18 cellular contexts compared by ENCODE assay signal in the genomic region with DNA sequence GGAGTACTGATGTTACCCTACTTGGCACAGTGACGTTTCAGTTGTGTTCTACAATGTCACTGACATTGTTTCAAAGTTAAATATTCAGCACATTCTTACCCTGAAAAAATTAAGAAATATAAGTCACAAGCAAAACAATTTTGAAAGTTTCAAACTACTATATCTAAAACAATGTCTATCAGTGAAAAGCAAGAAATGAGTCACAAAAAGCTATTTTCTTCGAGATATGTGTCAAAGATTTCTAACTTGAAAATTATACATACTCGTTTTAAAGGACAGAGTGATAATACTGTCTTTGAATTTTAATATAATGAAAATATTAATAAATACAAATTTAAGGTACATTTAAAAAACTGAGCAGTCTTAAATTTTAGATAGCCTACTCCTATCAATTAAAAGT.
"Had no signal": no experiment of that assay in that cellular context is flagged by ENCODE, and none has a peak within 500 bp of the region (broad histone marks: within the 10 kb centered on the region; RNA-seq: fewer than 3 reads in every experiment).

No MANE protein-coding gene starts in this region.

- H3K27me3 ChIP-seq: MG63 had no signal

- H3K9me3 ChIP-seq: MG63, SK-N-SH had no signal

- DNase-seq: KBM-7, MG63, NCI-H1092 treated with DMSO at 0.1 percent for 48 hours, NCI-H1436, NCI-H187, NCI-H2029, NCI-H2081 treated with DMSO at 0.1 percent for 48 hours, NCI-H2171, NCI-H226, NCI-H446, NCI-H510A, NCI-H524 treated with DMSO at 0.1 percent for 48 hours, NCI-H69, NCI-H774, SHP77, SK-N-SH had no signal

- ATAC-seq: Panc1 had no signal

- H3K27ac ChIP-seq: RWPE1 had no signal

- H3K4me3 ChIP-seq: MG63 had no signal
